ENCODE assay signal across 16 cellular contexts in genomic region chr1:169585184-169585583, GRCh38. TPM values are rescaled to one million over a fixed set of nuclear protein-coding genes. Genes with fewer than 3 reads are reported as not detected.
DNase-seq lines count a peak whose midpoint lies in the region; ATAC-seq lines count a peak whose summit lies in the region.
"Had no signal": no experiment of that assay in that cellular context is flagged by ENCODE, and none has a peak within 500 bp of the region (broad histone marks: within the 10 kb centered on the region; RNA-seq: fewer than 3 reads in every experiment).

No MANE protein-coding gene starts in this region.

- peaks cover 3% of the 10 kb centered on the region for H3K36me3 ChIP-seq in CD4-positive, CD25-positive, alpha-beta regulatory T cell (ENCODE audit: control insufficient read depth, insufficient read depth, low read length)
- H3K36me3 ChIP-seq: ovary, uterus had no signal

- intact Hi-C loops in right cardiac atrium (cut with DNase I): no loop called here

- no peaks in the 10 kb centered on the region for H3K9me3 ChIP-seq in CD4-positive, CD25-positive, alpha-beta regulatory T cell (ENCODE audit: control insufficient read depth in 2 of 2, low read length in 2 of 2)
- H3K9me3 ChIP-seq in T-helper 17 cell (ENCODE audit: control insufficient read depth, low read length, poor library complexity, severe bottlenecking) (no peaks in the 10 kb centered on the region), right cardiac atrium (ENCODE audit: control insufficient read depth, low read length) (no peaks in the 10 kb centered on the region)
- H3K9me3 ChIP-seq: ovary, uterus had no signal

- peak overlapping the region; percentile 90 for H3K4me3 ChIP-seq in CD4-positive, CD25-positive, alpha-beta regulatory T cell (ENCODE audit: low read depth, low read length)
- H3K4me3 ChIP-seq in right cardiac atrium (ENCODE audit: low read length): no peak overlapping the region
- H3K4me3 ChIP-seq: ovary, uterus had no signal

- no peaks in the 10 kb centered on the region for H3K36me3 Mint-ChIP-seq in CD4-positive, CD25-positive, alpha-beta regulatory T cell
- H3K36me3 Mint-ChIP-seq in T-helper 17 cell (ENCODE audit: low read depth): no peaks in the 10 kb centered on the region

- peaks cover 58% of the 10 kb centered on the region for H3K4me1 ChIP-seq in CD4-positive, CD25-positive, alpha-beta regulatory T cell (ENCODE audit: control insufficient read depth, insufficient read depth, low read length, poor library complexity, severe bottlenecking)
- peaks cover 5% of the 10 kb centered on the region for H3K4me1 ChIP-seq in right cardiac atrium (ENCODE audit: control insufficient read depth, insufficient read depth, low read length)
- H3K4me1 ChIP-seq: uterus had no signal

- no peaks in the 10 kb centered on the region for H3K9me3 Mint-ChIP-seq in CD4-positive, CD25-positive, alpha-beta regulatory T cell

- H3K27ac ChIP-seq in CD4-positive, CD25-positive, alpha-beta regulatory T cell (ENCODE audit: insufficient read depth, low read length, poor library complexity, severe bottlenecking): peak overlapping the region; percentile 60
- H3K27ac ChIP-seq in epithelial cell of prostate (peak overlapping the region; percentile 23), right cardiac atrium (ENCODE audit: low read length) (no peak overlapping the region)
- H3K27ac ChIP-seq: ovary, uterus had no signal

- no peaks in the 10 kb centered on the region for H3K27me3 Mint-ChIP-seq in CD4-positive, CD25-positive, alpha-beta regulatory T cell
- H3K27me3 Mint-ChIP-seq in T-helper 17 cell: peaks cover 26% of the 10 kb centered on the region

- ATAC-seq in CD4-positive, CD25-positive, alpha-beta regulatory T cell (ENCODE audit: low read depth in 2 of 2): no peak
- ATAC-seq in T-helper 17 cell (no peak), HG03439 (IDR thresholded peaks at IDR 0.05; ENCODE audit: unreplicated experiment) (no peak), right cardiac atrium (no peak)

- H3K27ac Mint-ChIP-seq in CD4-positive, CD25-positive, alpha-beta regulatory T cell: peak overlapping the region in 2 of 3 donors; percentile 87 to 97
- H3K27ac Mint-ChIP-seq in T-helper 17 cell: peak overlapping the region; percentile 85

- DNase-seq in AML-193 (lab: John Stamatoyannopoulos, UW) (peak; percentile 67 to 74), T-helper 17 cell (no peak), epithelial cell of prostate (ENCODE audit: low read depth, low spot score) (no peak), NCI-H2196 treated with DMSO at 0.1 percent for 48 hours (lab: John Stamatoyannopoulos, UW; ENCODE audit: unreplicated experiment) (no peak), right cardiac atrium (no peak)
- no peak for DNase-seq in CD4-positive, CD25-positive, alpha-beta regulatory T cell
- DNase-seq: amygdala, DMS79, erythroblast, midbrain, NCI-H748 treated with DMSO at 0.1 percent for 48 hours, ovary, uterus had no signal

- peak overlapping the region; percentile 94 to 98 (median 95) for H3K4me3 Mint-ChIP-seq in CD4-positive, CD25-positive, alpha-beta regulatory T cell
- peak overlapping the region; percentile 91 for H3K4me3 Mint-ChIP-seq in T-helper 17 cell

- peaks cover 27 to 66% (median 47%) of the 10 kb centered on the region in 4 donors for H3K4me1 Mint-ChIP-seq in CD4-positive, CD25-positive, alpha-beta regulatory T cell
- peaks cover 28% of the 10 kb centered on the region for H3K4me1 Mint-ChIP-seq in T-helper 17 cell

- no peaks in the 10 kb centered on the region for H3K27me3 ChIP-seq in CD4-positive, CD25-positive, alpha-beta regulatory T cell (ENCODE audit: control insufficient read depth, insufficient read depth, low read length)
- no peaks in the 10 kb centered on the region for H3K27me3 ChIP-seq in right cardiac atrium (ENCODE audit: control insufficient read depth, insufficient read depth)
- H3K27me3 ChIP-seq: ovary, uterus had no signal

RNA-seq across cellular contexts. Expression of gene F5, which starts 1.1 kb away (rescaled TPM):
- 80.6 TPM for total RNA-seq in CD4-positive, CD25-positive, alpha-beta regulatory T cell
- 10 to 100 TPM; 10.1 to 29.4 (median 17.5) TPM for polyA plus RNA-seq in CD4-positive, CD25-positive, alpha-beta regulatory T cell
- 10 to 100 TPM; 24.3 to 33.0 TPM for total RNA-seq in T-helper 17 cell
- 10 to 100 TPM in 2 of 4 donors, 1 to 10 TPM in 2; 4.0 to 16.5 (median 8.7) TPM for total RNA-seq in right cardiac atrium
- 6.8 TPM for polyA plus RNA-seq in right cardiac atrium
- total RNA-seq: glomerular endothelial cell had no signal
- polyA plus RNA-seq: BJ had no signal

RNA-seq across cellular contexts. Expression of gene SELP, which starts 44.7 kb away (rescaled TPM):
- total RNA-seq in CD4-positive, CD25-positive, alpha-beta regulatory T cell: 12.1 TPM
- polyA plus RNA-seq in CD4-positive, CD25-positive, alpha-beta regulatory T cell: 10 to 100 TPM; 15.2 to 25.2 (median 22.5) TPM
- total RNA-seq in T-helper 17 cell: 10 to 100 TPM in 1 of 2 donors, 1 to 10 TPM in 1; 2.3 to 35.4 TPM
- total RNA-seq in right cardiac atrium: 10 to 100 TPM in 3 of 4 donors, 1 to 10 TPM in 1; 8.8 to 24.8 (median 16.1) TPM
- polyA plus RNA-seq in right cardiac atrium: 8.2 TPM
- polyA plus RNA-seq: BJ had no signal

Comparison
In these comparisons a context has a peak if more than half of its experiments do, and no peak if none do; other contexts are left out.
1. DNase-seq: peak in AML-193 (2 of 2); none in CD4-positive, CD25-positive, alpha-beta regulatory T cell (0 of 3), T-helper 17 cell (0 of 3), epithelial cell of prostate (single experiment), NCI-H2196 treated with DMSO at 0.1 percent for 48 hours (single experiment) and right cardiac atrium (0 of 3).